Comparison of ENCODE assay signal across 8 cellular contexts in the genomic region with DNA sequence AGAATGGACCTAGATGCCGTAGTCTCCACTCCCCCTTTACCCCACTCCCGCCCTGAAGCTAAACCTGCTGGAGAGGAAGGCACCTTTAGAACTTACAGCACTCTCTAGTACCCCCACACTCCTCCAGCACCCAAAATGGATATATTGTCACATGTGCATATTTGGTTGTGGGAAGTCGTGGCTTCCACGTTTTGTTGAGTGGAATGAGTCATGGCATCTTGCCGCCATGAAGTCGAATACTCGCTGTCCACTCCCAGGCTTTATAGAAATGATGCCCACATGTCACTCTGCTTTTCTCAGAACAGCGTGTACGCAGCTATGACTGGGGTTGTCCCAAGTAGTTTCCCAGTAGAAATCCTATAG. TPM values are rescaled to one million over a fixed set of nuclear protein-coding genes. Genes with fewer than 3 reads are reported as not detected.
DNase-seq lines count a peak whose midpoint lies in the region; ATAC-seq, FAIRE-seq and TF ChIP-seq lines count a peak whose summit lies in the region.

No MANE protein-coding gene starts in this region.

- H3K4me2 ChIP-seq in OCI-LY7 (ENCODE audit: low read length) = peak overlapping the region; percentile 79

- H2AFZ ChIP-seq in OCI-LY7 (ENCODE audit: low read length) = peak overlapping the region; percentile 78; the same call in 1 of the 2 replicates

- no peaks in the 10 kb centered on the region for H3K27me3 ChIP-seq in left ventricle myocardium inferior (ENCODE audit: low read depth)

- peak overlapping the region; percentile 98 for H3K27ac Mint-ChIP-seq in activated naive CD8-positive, alpha-beta T cell treated with anti-CD3 and anti-CD28 coated beads, Interleukin-2, amount 50 U/mL, for 24 hours

- intact Hi-C loops in OCI-LY7 (cut with micrococcal nuclease; ENCODE audit: unreplicated experiment) = loop anchor here (2.0 to 5.0 kb wide), 3 partner anchors 80 to 520 kb away; a partner anchor contains a TSS
- intact Hi-C loops in left ventricle myocardium inferior (cut with micrococcal nuclease) = no loop called here

- peaks cover 96% of the 10 kb centered on the region for H3K79me2 ChIP-seq in OCI-LY7 (ENCODE audit: insufficient read depth, low read depth, low read length)

- no peaks in the 10 kb centered on the region for H3K9me2 ChIP-seq in OCI-LY7 (ENCODE audit: insufficient read depth, low read length)

- peaks cover 4% of the 10 kb centered on the region; the same call in 1 of the 2 replicates for H3K9me3 ChIP-seq in OCI-LY7 (ENCODE audit: low read length)
- peaks cover 6% of the 10 kb centered on the region for H3K9me3 ChIP-seq in left ventricle myocardium inferior (replicated peaks)

- CTCF ChIA-PET in OCI-LY7 (lab: Charles Lee; ENCODE audit: unreplicated experiment) = interaction anchor here (0.6 to 0.9 kb wide), 2 partner anchors 24 to 391 kb away, joined by 3 to 5 read pairs; no protein-coding TSS in a partner anchor

- no peak for TF ChIP-seq POLR2A in H54 (IDR thresholded peaks at IDR 0.05; ENCODE audit: low read depth, low read length)

- no peaks in the 10 kb centered on the region for H3K9me3 Mint-ChIP-seq in activated naive CD8-positive, alpha-beta T cell treated with anti-CD3 and anti-CD28 coated beads, Interleukin-2, amount 50 U/mL, for 24 hours

- POLR2A ChIA-PET in OCI-LY7 (lab: Charles Lee) = interaction anchor here (0.6 to 2.4 kb wide), 7 partner anchors 13 to 1586 kb away, joined by 3 to 11 read pairs (median 4); no protein-coding TSS in a partner anchor

- H3K4me3 ChIP-seq in OCI-LY7 (ENCODE audit: low read depth, low read length, poor library complexity, severe bottlenecking) (peak overlapping the region; percentile 79), left ventricle myocardium inferior (peak overlapping the region; percentile 86)

- in situ Hi-C loops in ACHN (cut with HindIII; ENCODE audit: low pct_ligation_motif_present, low pct_unique_long_range_greater_than_20kb, low sequenced_read_pairs) = no loop called here

- H3K4me3 Mint-ChIP-seq in activated naive CD8-positive, alpha-beta T cell treated with anti-CD3 and anti-CD28 coated beads, Interleukin-2, amount 50 U/mL, for 24 hours = no peak overlapping the region

- H3K27ac ChIP-seq in OCI-LY7 (ENCODE audit: low read depth, low read length, poor library complexity, severe bottlenecking) = peak overlapping the region; percentile 80
- H3K27ac ChIP-seq in left ventricle myocardium inferior (replicated peaks) = peak overlapping the region; percentile 93

- peaks cover 3% of the 10 kb centered on the region for H3K27me3 Mint-ChIP-seq in activated naive CD8-positive, alpha-beta T cell treated with anti-CD3 and anti-CD28 coated beads, Interleukin-2, amount 50 U/mL, for 24 hours

- ATAC-seq in HG03095 (IDR thresholded peaks at IDR 0.05; ENCODE audit: unreplicated experiment) = peak; percentile 19
- ATAC-seq in activated naive CD8-positive, alpha-beta T cell treated with anti-CD3 and anti-CD28 coated beads, Interleukin-2, amount 50 U/mL, for 24 hours = peak; percentile 37

- peaks cover 46% of the 10 kb centered on the region for H3K36me3 Mint-ChIP-seq in activated naive CD8-positive, alpha-beta T cell treated with anti-CD3 and anti-CD28 coated beads, Interleukin-2, amount 50 U/mL, for 24 hours (ENCODE audit: low read depth)

- peaks cover 41% of the 10 kb centered on the region for H3K4me1 Mint-ChIP-seq in activated naive CD8-positive, alpha-beta T cell treated with anti-CD3 and anti-CD28 coated beads, Interleukin-2, amount 50 U/mL, for 24 hours

- BruUV-seq in OCI-LY7 (replicated peaks; lab: Mats Ljungman, UMichigan) = no TSS peak

- peak; percentile 70 for DNase-seq in ACHN
- no peak for DNase-seq in GM18507 (ENCODE audit: extremely low spot score, insufficient read length, low read depth)
- no peak for DNase-seq in OCI-LY7 (ENCODE audit: low spot score)
- DNase-seq in activated naive CD8-positive, alpha-beta T cell treated with anti-CD3 and anti-CD28 coated beads, Interleukin-2, amount 50 U/mL, for 24 hours = peak; percentile 47
- no peak for DNase-seq in left ventricle myocardium inferior
- DNase-seq in renal cortical epithelial cell (ENCODE audit: low read depth) = peak; percentile 67
- DNase-seq in H54 (ENCODE audit: insufficient read length, low spot score) = no peak

- peaks cover 41% of the 10 kb centered on the region for H4K20me1 ChIP-seq in OCI-LY7 (ENCODE audit: insufficient read depth, low read length)

- H3K4me1 ChIP-seq in OCI-LY7 (ENCODE audit: insufficient read depth, low read length, poor library complexity, severe bottlenecking) (peaks cover 57% of the 10 kb centered on the region), left ventricle myocardium inferior (peaks cover 66% of the 10 kb centered on the region)

- peak; percentile 33 for FAIRE-seq in GM18507 (lab: Jason Lieb, UNC)
- FAIRE-seq in H54 (lab: Jason Lieb, UNC) = no peak

- TF ChIP-seq CTCF in OCI-LY7 (conservative IDR thresholded peaks at IDR 0.05; ENCODE audit: low read length) (0 out of 2 replicates have a peak, but pooled peaks have one; percentile 11), left ventricle myocardium inferior (IDR thresholded peaks at IDR 0.05; ENCODE audit: borderline replicate concordance) (no peak)

- H3K36me3 ChIP-seq in OCI-LY7 (ENCODE audit: insufficient read depth, low read length) (peaks cover 61% of the 10 kb centered on the region), left ventricle myocardium inferior (peaks cover 24% of the 10 kb centered on the region)

RNA-seq across cellular contexts. Expression of a gene that starts 0.5 kb away (rescaled TPM):
- 108 and 119 TPM in 2 replicates for total RNA-seq in OCI-LY7 (2014; rRNA removed; shearing (Covaris generic))
- 97.3 and 111 TPM in 2 replicates for total RNA-seq in OCI-LY7 (2022)
- total RNA-seq in left ventricle myocardium inferior = 34.5 TPM
- total RNA-seq in renal cortical epithelial cell = 144 and 179 TPM in 2 replicates

RNA-seq across cellular contexts. Expression of a gene that starts 0.7 kb away (rescaled TPM):
- total RNA-seq in OCI-LY7 (2014; rRNA removed; shearing (Covaris generic)) = 34.1 and 46.1 TPM in 2 replicates
- 31.6 and 39.2 TPM in 2 replicates for total RNA-seq in OCI-LY7 (2022)
- total RNA-seq in left ventricle myocardium inferior = 15.4 TPM
- 32.5 and 37.0 TPM in 2 replicates for total RNA-seq in renal cortical epithelial cell

Comparison
In these comparisons a context has a peak if more than half of its experiments do, and no peak if none do; other contexts are left out.
1. DNase-seq: peak in ACHN (single experiment), activated naive CD8-positive, alpha-beta T cell treated with anti-CD3 and anti-CD28 coated beads, Interleukin-2, amount 50 U/mL, for 24 hours (single experiment) and renal cortical epithelial cell (single experiment); none in GM18507 (single experiment), OCI-LY7 (single experiment), left ventricle myocardium inferior (single experiment) and H54 (single experiment).